Comparison of ENCODE assay signal across 8 cellular contexts in genomic region chr20:44582321-44583025, GRCh38. TPM values are rescaled to one million over a fixed set of nuclear protein-coding genes. Genes with fewer than 3 reads are reported as not detected.
DNase-seq lines count a peak whose midpoint lies in the region; ATAC-seq, FAIRE-seq and TF ChIP-seq lines count a peak whose summit lies in the region.

Gene PKIG (plus strand): TSS chr20:44582579. CDS start chr20:44614557, 31,978 bp downstream.

- TF ChIP-seq RAD21 in Ishikawa (IDR thresholded peaks at IDR 0.05; ENCODE audit: low read depth) = no peak
- TF ChIP-seq RAD21 in K562 (CRISPR knock-in tag; conservative IDR thresholded peaks at IDR 0.05 in 1 of 2, IDR thresholded peaks at IDR 0.05 in 1 of 2) = no peak

- peak within 1 kb of the TSS in 2 of 6 donors; percentile 52 to 53 for H3K27ac Mint-ChIP-seq in immature natural killer cell

- H3K9me3 ChIP-seq in K562 (replicated peaks; ENCODE audit: control insufficient read depth, insufficient read depth, low read depth, low read length) (no peaks in the 10 kb centered on the region), thoracic aorta (no peaks in the 10 kb centered on the region)

- no peak within 1 kb of the TSS for H3K4me3 ChIP-seq in K562
- peak within 1 kb of the TSS; percentile 69 for H3K4me3 ChIP-seq in thoracic aorta

- WGBS in K562 (ENCODE audit: insufficient coverage, low coverage, missing lambda C conversion rate) = 16% methylated on average over 6 of the region's 6 CpGs

- no peaks in the 10 kb centered on the region for H3K79me2 ChIP-seq in K562 (ENCODE audit: control insufficient read depth, insufficient read depth, low read length)

- TF ChIP-seq CTCF in K562 (IDR thresholded peaks at IDR 0.05 in 2 of 3, conservative IDR thresholded peaks at IDR 0.05 in 1 of 3; ENCODE audit: insufficient read depth in 2 of 3, low read depth in 1 of 3, low read length in 3 of 3) = no peak
- TF ChIP-seq CTCF in thoracic aorta (IDR thresholded peaks at IDR 0.05) = no peak

- CTCF ChIA-PET in K562 (lab: Yijun Ruan, JAX; ENCODE audit: low intra/inter-chr PET ratio) = no interaction called here

- peaks cover 0 to 5% (median 4%) of the 10 kb centered on the region in 3 donors for H3K27me3 Mint-ChIP-seq in immature natural killer cell (ENCODE audit: low read depth in 3 of 3)

- no peak within 1 kb of the TSS; the same call in 1 of the 2 replicates for H3K4me2 ChIP-seq in K562 (ENCODE audit: insufficient read depth, low read length)

- TF ChIP-seq EP300 in Ishikawa (IDR thresholded peaks at IDR 0.05; ENCODE audit: borderline replicate concordance) (no peak), K562 (IDR thresholded peaks at IDR 0.05; ENCODE audit: low read length) (no peak)

- in situ Hi-C loops in K562 (cut with MboI) = no loop called here

- intact Hi-C loops in K562 (cut with micrococcal nuclease) = no loop called here

- no peaks in the 10 kb centered on the region for H3K9me1 ChIP-seq in K562 (ENCODE audit: control insufficient read depth, insufficient read depth, low read length)

- no peaks in the 10 kb centered on the region for H4K20me1 ChIP-seq in K562 (replicated peaks; ENCODE audit: control insufficient read depth, insufficient read depth, low read length)

- peaks cover 22 to 45% of the 10 kb centered on the region in 2 donors for H3K4me1 Mint-ChIP-seq in immature natural killer cell

- DNase-seq in K562 (ENCODE audit: extremely low read depth in 1 of 4, low spot score in 3 of 4) (peak in 1 of 4 experiments; percentile 39), left kidney (ENCODE audit: low read depth, low spot score) (peak; percentile 75), thoracic aorta (ENCODE audit: low spot score) (no peak), immature natural killer cell (no peak)

- 0 out of 2 replicates have a peak within 1 kb of the TSS, but pooled peaks have one; percentile 11 for H2AFZ ChIP-seq in K562 (ENCODE audit: low read depth, low read length)

- no peaks in the 10 kb centered on the region for H3K36me3 Mint-ChIP-seq in immature natural killer cell

- no peak within 1 kb of the TSS; a peak in 1 of 4 replicates for H3K9ac ChIP-seq in K562 (ENCODE audit: insufficient read depth in 1 of 2, low read depth in 2 of 2, low read length in 2 of 2)

- no peak for FAIRE-seq in K562 (lab: Jason Lieb, UNC)

- H3K4me1 ChIP-seq in K562 (replicated peaks in 1 of 2; ENCODE audit: control insufficient read depth in 2 of 2, insufficient read depth in 2 of 2, low read length in 2 of 2) = peaks cover 0 to 9% of the 10 kb centered on the region in 2 experiments; a peak in 2 of 5 replicates
- H3K4me1 ChIP-seq in thoracic aorta (ENCODE audit: control insufficient read depth in 1 of 2, low read depth in 2 of 2) = peaks cover 26 to 70% of the 10 kb centered on the region in 2 donors

- H3K4me3 Mint-ChIP-seq in immature natural killer cell = peak within 1 kb of the TSS in 1 of 5 donors; percentile 3

- no peak; the same call in 2 of the 3 replicates for ATAC-seq in K562
- peak; percentile 66 for ATAC-seq in thoracic aorta (ENCODE audit: insufficient number of reproducible peaks, low FRiP score, low read depth)
- no peak for ATAC-seq in HG03097 (IDR thresholded peaks at IDR 0.05; ENCODE audit: low FRiP score, unreplicated experiment)
- no peak for ATAC-seq in GM19452 (IDR thresholded peaks at IDR 0.05; ENCODE audit: unreplicated experiment)
- no peak for ATAC-seq in GM21528 (IDR thresholded peaks at IDR 0.05; ENCODE audit: low FRiP score, unreplicated experiment)

- H3K36me3 ChIP-seq in K562 (ENCODE audit: control insufficient read depth, insufficient read depth, low read length) = no peaks in the 10 kb centered on the region
- no peaks in the 10 kb centered on the region for H3K36me3 ChIP-seq in thoracic aorta

- H3K27me3 ChIP-seq in K562 (ENCODE audit: control insufficient read depth in 2 of 2, insufficient read depth in 2 of 2, low read length in 2 of 2) (peaks cover 0 to 9% of the 10 kb centered on the region in 2 experiments; a peak in 2 of 5 replicates), thoracic aorta (replicated peaks; ENCODE audit: insufficient read depth) (no peaks in the 10 kb centered on the region)

- no TSS peak for BruUV-seq in K562 (replicated peaks; lab: Mats Ljungman, UMichigan)

- POLR2A ChIA-PET in K562 (lab: Yijun Ruan, JAX) = no interaction called here

- H3K9me3 Mint-ChIP-seq in immature natural killer cell = no peaks in the 10 kb centered on the region

- H3K27ac ChIP-seq in K562 (ENCODE audit: extremely low read depth, low read depth, low read length) = no peak within 1 kb of the TSS
- peak within 1 kb of the TSS; percentile 88 to 91 for H3K27ac ChIP-seq in thoracic aorta

- no peak for TF ChIP-seq POLR2A in K562 (conservative IDR thresholded peaks at IDR 0.05)

TF ChIP-seq in Ishikawa, 13 proteins besides CTCF, POLR2A, EP300 and RAD21:
- TF ChIP-seq CEBPB (IDR thresholded peaks at IDR 0.05) (peak; percentile 38), MAX (IDR thresholded peaks at IDR 0.05) (no peak)

TF ChIP-seq in K562, 482 proteins besides CTCF, POLR2A, EP300 and RAD21:
- TF ChIP-seq ZNF696 (CRISPR knock-in tag; conservative IDR thresholded peaks at IDR 0.05) = no peak
- TF ChIP-seq PHF8 (IDR thresholded peaks at IDR 0.05; ENCODE audit: borderline replicate concordance, low read length) = 0 out of 2 replicates have a peak, but pooled peaks have one; percentile 13
- TF ChIP-seq ATF1 (CRISPR knock-in tag; IDR thresholded peaks at IDR 0.05) = no peak
- TF ChIP-seq ATF1 (tag; IDR thresholded peaks at IDR 0.05) = 0 out of 2 replicates have a peak, but pooled peaks have one; percentile 11
- TF ChIP-seq HNRNPLL (IDR thresholded peaks at IDR 0.05; ENCODE audit: low read depth, low read length, poor library complexity, severe bottlenecking) = no peak
- peak; percentile 56; the same call in 1 of the 2 replicates for TF ChIP-seq ATF3 (IDR thresholded peaks at IDR 0.05)
- no peak for TF ChIP-seq ATF3 (CRISPR knock-in tag; conservative IDR thresholded peaks at IDR 0.05)

RNA-seq across cellular contexts. Expression of gene PKIG, which starts in this region (rescaled TPM):
- 1.0 TPM in 1 of 2 replicates, not detected in the other for total RNA-seq in K562 (2011; cell fraction: chromatin; rRNA removed; ENCODE audit: low replicate concordance)
- 0.83 and 0.92 TPM in 2 replicates for total RNA-seq in K562 (2011; cell fraction: nucleolus; rRNA removed)
- total RNA-seq in K562 (2011; cell fraction: nucleoplasm; rRNA removed) = 0.59 and 0.92 TPM in 2 replicates
- total RNA-seq in K562 (2014; rRNA removed) = 4.9 and 7.4 TPM in 2 replicates
- 1.6 and 2.9 TPM in 2 replicates for total RNA-seq in K562 (2014; rRNA removed; fragmentation: Illumina TruSeq; extraction: Trizol)
- total RNA-seq in K562 (2015; rRNA removed; fragmentation: Illumina TruSeq; extraction: Trizol) = 5.0 and 6.1 TPM in 2 replicates
- total RNA-seq in K562 (2021) = 4.7 and 5.1 TPM in 2 replicates
- 3.0 and 4.6 TPM in 2 replicates for polyA plus RNA-seq in K562 (2011; rRNA removed)
- 6.9 and 7.3 TPM in 2 replicates for polyA plus RNA-seq in K562 (2011; cell fraction: cytosol; rRNA removed)
- polyA plus RNA-seq in K562 (2011; cell fraction: nucleus; rRNA removed) = 3.2 and 3.7 TPM in 2 replicates
- 6.9 and 7.4 TPM in 2 replicates for polyA plus RNA-seq in K562 (2012)
- 6.2 and 7.0 TPM in 2 replicates for polyA plus RNA-seq in K562 (2014; fragmentation: Illumina TruSeq; extraction: Trizol)
- polyA plus RNA-seq in K562 (2014; fragmentation: Nextera tagmentation; extraction: Ambion mirVana) = under 1 TPM; 0.13 to 0.74 TPM
- 5.7 and 7.6 TPM in 2 replicates for polyA plus RNA-seq in K562 (2014; rRNA removed)
- polyA minus RNA-seq in K562 (2011; rRNA and poly(A)+ RNA removed) = 1.9 and 2.4 TPM in 2 replicates
- polyA minus RNA-seq in K562 (2011; cell fraction: cytosol; rRNA and poly(A)+ RNA removed) = 1.7 and 3.8 TPM in 2 replicates
- polyA minus RNA-seq in K562 (2011; cell fraction: nucleus; rRNA and poly(A)+ RNA removed) = 0.44 and 0.81 TPM in 2 replicates
- 100 to 1,000 TPM; 125 to 186 TPM for total RNA-seq in thoracic aorta
- 1 to 10 TPM; 1.6 to 2.6 (median 1.8) TPM for polyA plus RNA-seq in immature natural killer cell

Comparison
In these comparisons a context has a peak if more than half of its experiments do, and no peak if none do; other contexts are left out.
1. RNA of gene PKIG (total RNA-seq): 125 to 186 TPM in thoracic aorta; 0.59 to 7.4 TPM in K562; every median in the first group is over 10 times any median in the second.